ENCODE assay signal across 13 cellular contexts in genomic region chr13:93244918-93245280, GRCh38. TPM values are rescaled to one million over a fixed set of nuclear protein-coding genes. Genes with fewer than 3 reads are reported as not detected.
DNase-seq lines count a peak whose midpoint lies in the region; ATAC-seq, FAIRE-seq and TF ChIP-seq lines count a peak whose summit lies in the region.
"Had no signal": no experiment of that assay in that cellular context is flagged by ENCODE, and none has a peak within 500 bp of the region (broad histone marks: within the 10 kb centered on the region; RNA-seq: fewer than 3 reads in every experiment).

No MANE protein-coding gene starts in this region.

- H3K9me3 ChIP-seq in stomach = peaks cover 0 to 2% (median under 1%) of the 10 kb centered on the region in 4 donors

- FAIRE-seq in D721Med (lab: Jason Lieb, UNC) = no peak

- DNase-seq in iris pigment epithelial cell (ENCODE audit: low read depth) = peak; percentile 61
- DNase-seq in stomach = no peak
- no peak for DNase-seq in inferior parietal cortex (ENCODE audit: extremely low spot score)
- DNase-seq in D721Med (ENCODE audit: insufficient read length, low spot score) = no peak
- DNase-seq in middle frontal gyrus (ENCODE audit: extremely low spot score, low spot score) = no peak
- DNase-seq in activated T-helper 1 cell treated with anti-CD3 and anti-CD28 coated beads, Interleukin-12 subunit alpha, Interleukin-12 subunit beta, Interleukin-2, Interleukin-4 antibody, amounts not matched to agents 30 ng/mL and 10 ng/mL and 1 ng/mL, durations not matched to agents 14 hours and 24 hours and 36 hours (ENCODE audit: low spot score) = no peak
- DNase-seq: DMS79 had no signal

- H3K4me1 ChIP-seq in stomach = no peaks in the 10 kb centered on the region

- H3K27me3 ChIP-seq in stomach = no peaks in the 10 kb centered on the region
- H3K27me3 ChIP-seq: cardiac muscle cell had no signal

- intact Hi-C loops in stomach (cut with DNase I; ENCODE audit: low total_unique reads) = no loop called here
- intact Hi-C loops in activated T-helper 1 cell treated with anti-CD3 and anti-CD28 coated beads, Interleukin-12 subunit alpha, Interleukin-12 subunit beta, Interleukin-2, Interleukin-4 antibody, amounts not matched to agents 30 ng/mL and 10 ng/mL and 1 ng/mL, durations not matched to agents 14 hours and 24 hours and 36 hours (cut with micrococcal nuclease) = no loop called here

- ATAC-seq in GM19452 (IDR thresholded peaks at IDR 0.05; ENCODE audit: unreplicated experiment) = peak; percentile 11
- ATAC-seq: HCT116 had no signal

- H3K36me3 Mint-ChIP-seq in brain = peaks cover 22% of the 10 kb centered on the region
- no peaks in the 10 kb centered on the region for H3K36me3 Mint-ChIP-seq in activated T-helper 1 cell treated with anti-CD3 and anti-CD28 coated beads, Interleukin-12 subunit alpha, Interleukin-12 subunit beta, Interleukin-2, Interleukin-4 antibody, amounts not matched to agents 30 ng/mL and 10 ng/mL and 1 ng/mL, durations not matched to agents 14 hours and 24 hours and 36 hours (ENCODE audit: low read depth)

- 75 to 88% (median 76%) methylated on average over 1 of the region's 1 CpG for WGBS in stomach, 5 donors

- peak overlapping the region; percentile 66 to 88 (median 81) for H3K4me3 Mint-ChIP-seq in brain
- no peak overlapping the region for H3K4me3 Mint-ChIP-seq in activated T-helper 1 cell treated with anti-CD3 and anti-CD28 coated beads, Interleukin-12 subunit alpha, Interleukin-12 subunit beta, Interleukin-2, Interleukin-4 antibody, amounts not matched to agents 30 ng/mL and 10 ng/mL and 1 ng/mL, durations not matched to agents 14 hours and 24 hours and 36 hours
- H3K4me3 Mint-ChIP-seq: neural crest cell had no signal

- TF ChIP-seq CTCF in brain (conservative IDR thresholded peaks at IDR 0.05) (no peak), stomach (IDR thresholded peaks at IDR 0.05) (no peak), D721Med (IDR thresholded peaks at IDR 0.05; ENCODE audit: insufficient read depth, missing control alignments) (no peak)

- no peaks in the 10 kb centered on the region for H3K27me3 Mint-ChIP-seq in brain
- H3K27me3 Mint-ChIP-seq in activated T-helper 1 cell treated with anti-CD3 and anti-CD28 coated beads, Interleukin-12 subunit alpha, Interleukin-12 subunit beta, Interleukin-2, Interleukin-4 antibody, amounts not matched to agents 30 ng/mL and 10 ng/mL and 1 ng/mL, durations not matched to agents 14 hours and 24 hours and 36 hours (ENCODE audit: insufficient read depth) = no peaks in the 10 kb centered on the region

- H3K4me1 Mint-ChIP-seq in brain = peaks cover 49% of the 10 kb centered on the region
- no peaks in the 10 kb centered on the region for H3K4me1 Mint-ChIP-seq in activated T-helper 1 cell treated with anti-CD3 and anti-CD28 coated beads, Interleukin-12 subunit alpha, Interleukin-12 subunit beta, Interleukin-2, Interleukin-4 antibody, amounts not matched to agents 30 ng/mL and 10 ng/mL and 1 ng/mL, durations not matched to agents 14 hours and 24 hours and 36 hours (ENCODE audit: low read depth)

- no peak for TF ChIP-seq POLR2A in stomach (IDR thresholded peaks at IDR 0.05)

- H3K36me3 ChIP-seq in stomach = no peaks in the 10 kb centered on the region
- H3K36me3 ChIP-seq: cardiac muscle cell had no signal

- peak overlapping the region in 3 of 4 donors; percentile 32 to 38 (median 36) for H3K4me3 ChIP-seq in stomach
- H3K4me3 ChIP-seq: cardiac muscle cell had no signal

- peak overlapping the region in 4 of 5 donors; percentile 28 to 59 (median 42) for H3K27ac ChIP-seq in stomach
- H3K27ac ChIP-seq: cardiac muscle cell had no signal

- H3K27ac Mint-ChIP-seq in brain = peak overlapping the region in 4 of 5 experiments; percentile 64 to 95 (median 85)
- H3K27ac Mint-ChIP-seq in activated T-helper 1 cell treated with anti-CD3 and anti-CD28 coated beads, Interleukin-12 subunit alpha, Interleukin-12 subunit beta, Interleukin-2, Interleukin-4 antibody, amounts not matched to agents 30 ng/mL and 10 ng/mL and 1 ng/mL, durations not matched to agents 14 hours and 24 hours and 36 hours = no peak overlapping the region
- H3K27ac Mint-ChIP-seq: type B pancreatic cell had no signal

- H3K9me3 Mint-ChIP-seq in brain = peaks cover 12 to 25% (median 17%) of the 10 kb centered on the region in 5 experiments
- H3K9me3 Mint-ChIP-seq in activated T-helper 1 cell treated with anti-CD3 and anti-CD28 coated beads, Interleukin-12 subunit alpha, Interleukin-12 subunit beta, Interleukin-2, Interleukin-4 antibody, amounts not matched to agents 30 ng/mL and 10 ng/mL and 1 ng/mL, durations not matched to agents 14 hours and 24 hours and 36 hours = peaks cover 16% of the 10 kb centered on the region

- no peak for TF ChIP-seq EP300 in stomach (IDR thresholded peaks at IDR 0.05)

RNA-seq across cellular contexts. Expression of gene GPC6, which starts 18.3 kb away (rescaled TPM):
- polyA plus RNA-seq in brain (ENCODE audit: insufficient read depth, low read depth, low replicate concordance) (8.5 TPM), stomach (1 to 10 TPM in 2 of 3 donors, under 1 TPM in 1; 0.70 to 2.0 (median 1.6) TPM)
- total RNA-seq in stomach = 10 to 100 TPM in 3 of 5 donors, 1 to 10 TPM in 2; 1.2 to 52.7 (median 11.6) TPM
- total RNA-seq in activated T-helper 1 cell treated with anti-CD3 and anti-CD28 coated beads, Interleukin-12 subunit alpha, Interleukin-12 subunit beta, Interleukin-2, Interleukin-4 antibody, amounts not matched to agents 30 ng/mL and 10 ng/mL and 1 ng/mL, durations not matched to agents 14 hours and 24 hours and 36 hours = not detected in 2 replicates
